ENCODE assay signal across 11 cellular contexts in the genomic region with DNA sequence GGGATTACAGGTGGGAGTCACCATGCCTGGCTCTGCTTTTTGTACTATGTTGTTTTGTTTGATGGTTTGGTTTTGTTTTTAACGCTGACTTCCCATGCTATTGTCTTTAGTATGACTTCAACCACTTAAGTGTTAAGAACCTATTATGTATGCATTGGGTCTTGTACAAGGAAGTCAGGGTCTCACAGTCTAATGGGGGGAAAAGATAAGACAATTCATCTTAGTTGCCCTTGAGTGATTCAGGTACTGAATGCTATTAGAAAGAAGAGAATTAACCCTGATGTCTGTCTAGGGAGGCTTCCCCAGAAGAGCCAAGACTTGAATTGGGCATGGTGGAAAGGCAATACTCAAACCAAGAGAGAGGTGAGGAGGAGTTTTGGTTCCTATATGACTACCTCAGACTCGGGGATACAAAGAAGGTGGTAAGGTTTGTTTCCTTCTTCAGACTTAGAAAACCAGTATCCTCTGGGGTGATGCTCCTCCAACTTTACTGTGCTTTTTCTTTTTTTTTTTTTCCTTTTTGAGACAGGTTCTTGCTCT.
DNase-seq lines count a peak whose midpoint lies in the region; ATAC-seq lines count a peak whose summit lies in the region.
"Had no signal": no experiment of that assay in that cellular context is flagged by ENCODE, and none has a peak within 500 bp of the region (broad histone marks: within the 10 kb centered on the region; RNA-seq: fewer than 3 reads in every experiment).

No MANE protein-coding gene starts in this region.

- H3K4me2 ChIP-seq in Karpas-422 (ENCODE audit: low read depth, low read length, poor library complexity, severe bottlenecking), result peak overlapping the region; percentile 66

- H3K9me3 ChIP-seq in Karpas-422 (ENCODE audit: low read length), result no peaks in the 10 kb centered on the region
- H3K9me3 ChIP-seq: transverse colon had no signal

- H3K9me2 ChIP-seq in Karpas-422 (replicated peaks; ENCODE audit: insufficient read depth, low read length), result no peaks in the 10 kb centered on the region

- H3K4me1 ChIP-seq in Karpas-422 (ENCODE audit: low read length), result peaks cover 75% of the 10 kb centered on the region

- H4K20me1 ChIP-seq in Karpas-422 (ENCODE audit: insufficient read depth, low read depth, low read length), result no peaks in the 10 kb centered on the region

- H3K36me3 ChIP-seq in Karpas-422 (ENCODE audit: insufficient read depth, low read length), result peaks cover 8% of the 10 kb centered on the region; the same call in 1 of the 2 replicates
- H3K36me3 ChIP-seq: transverse colon had no signal

- no peaks in the 10 kb centered on the region for H3K27me3 ChIP-seq in Karpas-422 (ENCODE audit: low read length)
- H3K27me3 ChIP-seq: transverse colon had no signal

- DNase-seq in stimulated activated CD4-positive, alpha-beta T cell treated with anti-CD3 and anti-CD28 coated beads, Interleukin-4, amount 100 ng/mL, for 24 hours, result peak; percentile 62
- no peak for DNase-seq in stimulated activated CD4-positive, alpha-beta T cell treated with anti-CD3 and anti-CD28 coated beads, Interleukin-12 subunit alpha, Interleukin-12 subunit beta, amount 100 ng/mL, for 4 hours
- DNase-seq in Karpas-422 (no peak), dedifferentiated amniotic fluid mesenchymal stem cell (ENCODE audit: extremely low spot score) (no peak), occipital lobe (lab: John Stamatoyannopoulos, UW) (no peak), NCI-H1436 treated with DMSO at 0.1 percent for 48 hours (lab: John Stamatoyannopoulos, UW) (no peak), superior temporal gyrus (ENCODE audit: extremely low spot score) (no peak)
- DNase-seq: transverse colon had no signal

- peak; percentile 69 for ATAC-seq in HG02623 (IDR thresholded peaks at IDR 0.05; ENCODE audit: unreplicated experiment)

- no peak overlapping the region for H3K9ac ChIP-seq in Karpas-422 (ENCODE audit: low read length)

- H3K79me2 ChIP-seq in Karpas-422 (ENCODE audit: low read length), result peaks cover 98% of the 10 kb centered on the region

- no peak overlapping the region for H2AFZ ChIP-seq in Karpas-422 (ENCODE audit: low read length)

- H3K4me3 ChIP-seq in Karpas-422 (ENCODE audit: low read length), result no peak overlapping the region
- H3K4me3 ChIP-seq: skin epidermis, transverse colon had no signal

- peak overlapping the region; percentile 92 for H3K27ac ChIP-seq in Karpas-422 (ENCODE audit: low read length)
- H3K27ac ChIP-seq: HL-60, transverse colon had no signal
